ENCODE assay signal across 14 cellular contexts in genomic region chr4:72084587-72085011, GRCh38. TPM values are rescaled to one million over a fixed set of nuclear protein-coding genes. Genes with fewer than 3 reads are reported as not detected.
DNase-seq lines count a peak whose midpoint lies in the region; ATAC-seq, FAIRE-seq and TF ChIP-seq lines count a peak whose summit lies in the region.
"Had no signal": no experiment of that assay in that cellular context is flagged by ENCODE, and none has a peak within 500 bp of the region (broad histone marks: within the 10 kb centered on the region; RNA-seq: fewer than 3 reads in every experiment).

No MANE protein-coding gene starts in this region.

- DNase-seq in GM12892 (ENCODE audit: insufficient read length) (no peak), epithelial cell of proximal tubule (ENCODE audit: low read depth) (peak; percentile 3), AG08396 (ENCODE audit: low spot score) (no peak), GF-D8 (lab: John Stamatoyannopoulos, UW) (no peak)
- DNase-seq in central memory CD4-positive, alpha-beta T cell = no peak
- DNase-seq: activated CD8-positive, alpha-beta T cell treated with anti-CD3 and anti-CD28 coated beads for 36 hours; adrenal gland; left cardiac atrium; NCI-H446 treated with DMSO at 0.1 percent for 48 hours; SK-N-SH had no signal

- FAIRE-seq in GM12892 (lab: Jason Lieb, UNC) = peak; percentile 79

- H3K36me3 Mint-ChIP-seq in stimulated activated memory B cell treated with anti-CD40 and anti-IgM and Interleukin-4, amounts not matched to agents 10 μg/mL and 1 μg/mL and 100 μg/mL, for 72 hours = no peaks in the 10 kb centered on the region

- TF ChIP-seq POLR2A in GM12892 (IDR thresholded peaks at IDR 0.05; ENCODE audit: low read depth, low read length) = no peak

- H3K27me3 Mint-ChIP-seq in stimulated activated memory B cell treated with anti-CD40 and anti-IgM and Interleukin-4, amounts not matched to agents 10 μg/mL and 1 μg/mL and 100 μg/mL, for 72 hours = no peaks in the 10 kb centered on the region
- H3K27me3 Mint-ChIP-seq: activated CD8-positive, alpha-beta T cell treated with anti-CD3 and anti-CD28 coated beads for 36 hours had no signal

- H3K4me3 ChIP-seq in epithelial cell of proximal tubule (ENCODE audit: low read depth, low read length) = no peak overlapping the region
- H3K4me3 ChIP-seq: adrenal gland, BLaER1 had no signal

- no peak overlapping the region for H3K4me3 Mint-ChIP-seq in stimulated activated memory B cell treated with anti-CD40 and anti-IgM and Interleukin-4, amounts not matched to agents 10 μg/mL and 1 μg/mL and 100 μg/mL, for 72 hours
- H3K4me3 Mint-ChIP-seq: activated CD8-positive, alpha-beta T cell treated with anti-CD3 and anti-CD28 coated beads for 36 hours had no signal

- H3K27ac Mint-ChIP-seq in stimulated activated memory B cell treated with anti-CD40 and anti-IgM and Interleukin-4, amounts not matched to agents 10 μg/mL and 1 μg/mL and 100 μg/mL, for 72 hours = no peak overlapping the region
- H3K27ac Mint-ChIP-seq: activated CD8-positive, alpha-beta T cell treated with anti-CD3 and anti-CD28 coated beads for 36 hours had no signal

- H3K9me3 Mint-ChIP-seq in stimulated activated memory B cell treated with anti-CD40 and anti-IgM and Interleukin-4, amounts not matched to agents 10 μg/mL and 1 μg/mL and 100 μg/mL, for 72 hours = peaks cover 4% of the 10 kb centered on the region
- H3K9me3 Mint-ChIP-seq: activated CD8-positive, alpha-beta T cell treated with anti-CD3 and anti-CD28 coated beads for 36 hours had no signal

- H3K4me1 Mint-ChIP-seq in stimulated activated memory B cell treated with anti-CD40 and anti-IgM and Interleukin-4, amounts not matched to agents 10 μg/mL and 1 μg/mL and 100 μg/mL, for 72 hours = no peaks in the 10 kb centered on the region

- ATAC-seq in GM21360 (IDR thresholded peaks at IDR 0.05; ENCODE audit: unreplicated experiment) (peak; percentile 78), HG03064 (IDR thresholded peaks at IDR 0.05; ENCODE audit: low read depth, unreplicated experiment) (peak; percentile 87)
- ATAC-seq in stimulated activated memory B cell treated with anti-CD40 and anti-IgM and Interleukin-4, amounts not matched to agents 10 μg/mL and 1 μg/mL and 100 μg/mL, for 72 hours = no peak
- ATAC-seq: activated CD8-positive, alpha-beta T cell treated with anti-CD3 and anti-CD28 coated beads for 36 hours had no signal

- TF ChIP-seq CTCF in epithelial cell of proximal tubule (conservative IDR thresholded peaks at IDR 0.05; ENCODE audit: low read depth, low read length) = no peak

RNA-seq across cellular contexts. Expression of gene NPFFR2, which starts 52.8 kb away (rescaled TPM):
- polyA plus RNA-seq in GM12892 (2012; ENCODE audit: missing spikeins) = not detected
- total RNA-seq in epithelial cell of proximal tubule = 3.4 and 3.6 TPM in 2 replicates
- total RNA-seq: activated CD8-positive, alpha-beta T cell treated with anti-CD3 and anti-CD28 coated beads for 36 hours; adrenal gland; left cardiac atrium had no signal
- polyA plus RNA-seq: adrenal gland had no signal
